ENCODE assay signal across 14 cellular contexts in the genomic region with DNA sequence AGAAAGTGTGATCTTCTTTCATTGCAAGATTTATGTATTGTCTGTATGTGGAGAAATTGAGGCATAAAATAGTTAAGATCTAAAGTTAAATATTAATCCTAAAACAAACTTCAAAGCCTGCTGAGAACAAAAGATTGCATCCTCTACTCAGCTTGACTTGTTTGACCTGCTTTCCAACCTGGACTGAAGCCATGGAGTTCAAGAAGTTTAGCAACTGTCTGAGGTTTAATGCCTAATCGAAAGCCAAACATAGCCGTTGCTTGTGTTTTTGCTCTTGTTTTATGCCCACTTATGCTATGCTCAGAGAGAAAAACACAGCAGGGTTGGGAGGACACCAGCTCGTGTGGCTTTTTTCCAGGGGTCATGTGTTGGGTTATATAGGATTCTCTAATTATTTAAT.
DNase-seq lines count a peak whose midpoint lies in the region; ATAC-seq and TF ChIP-seq lines count a peak whose summit lies in the region.
"Had no signal": no experiment of that assay in that cellular context is flagged by ENCODE, and none has a peak within 500 bp of the region (broad histone marks: within the 10 kb centered on the region; RNA-seq: fewer than 3 reads in every experiment).

No MANE protein-coding gene starts in this region.

- CTCF ChIA-PET in A673 (lab: Charles Lee), result no interaction called here

- in situ Hi-C loops in transverse colon (cut with MboI; ENCODE audit: low pct_ligation_motif_present in 1 of 4, low pct_unique_long_range_greater_than_20kb in 1 of 4, low sequenced_read_pairs in 3 of 4), result no loop called here

- ATAC-seq in left colon, result peak; percentile 83
- ATAC-seq in HG03342 (IDR thresholded peaks at IDR 0.05; ENCODE audit: unreplicated experiment), result no peak
- ATAC-seq in GM19467 (IDR thresholded peaks at IDR 0.05; ENCODE audit: unreplicated experiment), result no peak
- ATAC-seq: activated T-cell treated with anti-CD3 and anti-CD28 coated beads, Interleukin-2, amount 50 U/mL, for 4 hours; Panc1 had no signal

- no peak for TF ChIP-seq POLR2A in transverse colon (IDR thresholded peaks at IDR 0.05)

- H3K9ac ChIP-seq in colonic mucosa (ENCODE audit: low read depth in 2 of 2, low read length in 2 of 2), result peak overlapping the region in 1 of 2 donors; percentile 36

- POLR2A ChIA-PET in A673 (lab: Charles Lee; ENCODE audit: low non-redundant PET), result no interaction called here

- H3K36me3 ChIP-seq in colonic mucosa (no peaks in the 10 kb centered on the region), transverse colon (no peaks in the 10 kb centered on the region), A673 (ENCODE audit: insufficient read depth, low read length, poor library complexity, severe bottlenecking) (no peaks in the 10 kb centered on the region)

- H3K27me3 ChIP-seq in colonic mucosa (no peaks in the 10 kb centered on the region), transverse colon (no peaks in the 10 kb centered on the region), A673 (replicated peaks; ENCODE audit: insufficient read depth, low read depth, low read length, poor library complexity) (no peaks in the 10 kb centered on the region)

- peak overlapping the region; percentile 72 for H3K27ac ChIP-seq in colonic mucosa
- peak overlapping the region; percentile 72 to 80 (median 78) for H3K27ac ChIP-seq in transverse colon
- H3K27ac ChIP-seq in A673 (ENCODE audit: low read depth, low read length, poor library complexity, severe bottlenecking), result no peak overlapping the region
- H3K27ac ChIP-seq: HL-60 had no signal

- no peak for TF ChIP-seq CTCF in colonic mucosa (IDR thresholded peaks at IDR 0.05)
- TF ChIP-seq CTCF in transverse colon (IDR thresholded peaks at IDR 0.05), result no peak
- TF ChIP-seq CTCF in A673 (conservative IDR thresholded peaks at IDR 0.05; ENCODE audit: low read depth, low read length), result no peak

- peak; percentile 45 for TF ChIP-seq EP300 in transverse colon (IDR thresholded peaks at IDR 0.05; ENCODE audit: low read depth)

- intact Hi-C loops in colonic mucosa (cut with DNase I), result no loop called here
- intact Hi-C loops in left colon (cut with DNase I, micrococcal nuclease), result no loop called here
- intact Hi-C loops in transverse colon (cut with DNase I; ENCODE audit: low total_unique reads), result no loop called here
- intact Hi-C loops in A673 (cut with micrococcal nuclease; ENCODE audit: unreplicated experiment), result loop anchor here (10.0 kb wide), 1 partner anchor 59 kb away; no protein-coding TSS in a partner anchor

- H3K4me1 ChIP-seq in colonic mucosa (no peaks in the 10 kb centered on the region), transverse colon (peaks cover 0 to 18% (median 6%) of the 10 kb centered on the region in 4 donors), A673 (ENCODE audit: insufficient read depth, low read length, poor library complexity, severe bottlenecking) (no peaks in the 10 kb centered on the region)

- H3K9me3 ChIP-seq in colonic mucosa (no peaks in the 10 kb centered on the region), transverse colon (no peaks in the 10 kb centered on the region), A673 (ENCODE audit: low read depth, low read length, poor library complexity, severe bottlenecking) (no peaks in the 10 kb centered on the region)

- DNase-seq in NCI-H2196 (lab: John Stamatoyannopoulos, UW; ENCODE audit: unreplicated experiment) (peak; percentile 17), NCI-H2196 treated with DMSO at 0.1 percent for 48 hours (lab: John Stamatoyannopoulos, UW; ENCODE audit: unreplicated experiment) (no peak), colonic mucosa (peak; percentile 90), left colon (peak; percentile 64 to 83), transverse colon (peak; percentile 69), A673 (ENCODE audit: low spot score) (no peak)
- DNase-seq: activated T-cell treated with anti-CD3 and anti-CD28 coated beads, Interleukin-2, amount 50 U/mL, for 4 hours; aorta; NCI-H1436 treated with DMSO at 0.1 percent for 48 hours; stimulated activated CD4-positive, alpha-beta T cell treated with anti-CD3 and anti-CD28 coated beads, Interleukin-2, amount 100 ng/mL, for 48 hours had no signal

- no TSS peak for BruUV-seq in A673 (replicated peaks; lab: Mats Ljungman, UMichigan)

- 32 to 42% methylated on average over 3 of the region's 3 CpGs for WGBS in transverse colon (ENCODE audit: low coverage in 1 of 2), 2 donors

- H3K4me3 ChIP-seq in colonic mucosa, result no peak overlapping the region
- no peak overlapping the region for H3K4me3 ChIP-seq in transverse colon
- no peak overlapping the region for H3K4me3 ChIP-seq in A673 (ENCODE audit: low read depth, low read length, poor library complexity, severe bottlenecking)

Comparison
In these comparisons a context has a peak if more than half of its experiments do, and no peak if none do; other contexts are left out.
1. DNase-seq: peak in NCI-H2196 (single experiment), colonic mucosa (single experiment), left colon (2 of 2) and transverse colon (single experiment); none in NCI-H2196 treated with DMSO at 0.1 percent for 48 hours (single experiment) and A673 (single experiment).